In genomic region chr6:14452567-14453527, GRCh38 we compare ENCODE assay signal across 1 cellular context.
A peak's percentile ranks its signal among the peaks of the same experiment; 100 is the strongest.
TF ChIP-seq lines count a peak whose summit lies in the region.

No MANE protein-coding gene starts in this region.

TF ChIP-seq in K562, 482 proteins besides CTCF, POLR2A, EP300 and RAD21 (continued from another document and continues in another):
- peak; percentile 80 for TF ChIP-seq CUX1 (CRISPR knock-in tag; IDR thresholded peaks at IDR 0.05)
- no peak for TF ChIP-seq FIP1L1 (IDR thresholded peaks at IDR 0.05; ENCODE audit: low read depth, low read length, poor library complexity, severe bottlenecking)
- peak; percentile 96 for TF ChIP-seq ZEB2 (IDR thresholded peaks at IDR 0.05)
- no peak for TF ChIP-seq RBM25 (IDR thresholded peaks at IDR 0.05; ENCODE audit: low read depth, low read length, severe bottlenecking)
- TF ChIP-seq ELF2 (CRISPR knock-in tag; IDR thresholded peaks at IDR 0.05) = 0 out of 2 replicates have a peak, but pooled peaks have one; percentile 44
- TF ChIP-seq ZNF77 (CRISPR knock-in tag; IDR thresholded peaks at IDR 0.05) = no peak
- TF ChIP-seq, protein P1, sequence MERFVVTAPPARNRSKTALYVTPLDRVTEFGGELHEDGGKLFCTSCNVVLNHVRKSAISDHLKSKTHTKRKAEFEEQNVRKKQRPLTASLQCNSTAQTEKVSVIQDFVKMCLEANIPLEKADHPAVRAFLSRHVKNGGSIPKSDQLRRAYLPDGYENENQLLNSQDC (CRISPR knock-in tag; IDR thresholded peaks at IDR 0.05) = no peak
- TF ChIP-seq, protein P2, sequence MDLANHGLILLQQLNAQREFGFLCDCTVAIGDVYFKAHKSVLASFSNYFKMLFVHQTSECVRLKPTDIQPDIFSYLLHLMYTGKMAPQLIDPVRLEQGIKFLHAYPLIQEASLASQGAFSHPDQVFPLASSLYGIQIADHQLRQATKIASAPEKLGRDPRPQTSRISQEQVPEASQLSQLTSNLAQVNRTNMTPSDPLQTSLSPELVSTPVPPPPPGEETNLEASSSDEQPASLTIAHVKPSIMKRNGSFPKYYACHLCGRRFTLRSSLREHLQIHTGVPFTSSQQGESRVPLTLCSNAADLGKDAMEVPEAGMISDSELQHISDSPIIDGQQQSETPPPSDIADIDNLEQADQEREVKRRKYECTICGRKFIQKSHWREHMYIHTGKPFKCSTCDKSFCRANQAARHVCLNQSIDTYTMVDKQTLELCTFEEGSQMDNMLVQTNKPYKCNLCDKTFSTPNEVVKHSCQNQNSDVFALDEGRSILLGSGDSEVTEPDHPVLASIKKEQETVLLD (IDR thresholded peaks at IDR 0.05) = peak; percentile 77
- peak; percentile 44; the same call in 1 of the 2 replicates for TF ChIP-seq MYNN (IDR thresholded peaks at IDR 0.05)
- no peak for TF ChIP-seq MYNN (CRISPR knock-in tag; IDR thresholded peaks at IDR 0.05)
- 0 out of 2 replicates have a peak, but pooled peaks have one; percentile 11 for TF ChIP-seq ZNF830 (CRISPR knock-in tag; IDR thresholded peaks at IDR 0.05)
- TF ChIP-seq, protein P3, sequence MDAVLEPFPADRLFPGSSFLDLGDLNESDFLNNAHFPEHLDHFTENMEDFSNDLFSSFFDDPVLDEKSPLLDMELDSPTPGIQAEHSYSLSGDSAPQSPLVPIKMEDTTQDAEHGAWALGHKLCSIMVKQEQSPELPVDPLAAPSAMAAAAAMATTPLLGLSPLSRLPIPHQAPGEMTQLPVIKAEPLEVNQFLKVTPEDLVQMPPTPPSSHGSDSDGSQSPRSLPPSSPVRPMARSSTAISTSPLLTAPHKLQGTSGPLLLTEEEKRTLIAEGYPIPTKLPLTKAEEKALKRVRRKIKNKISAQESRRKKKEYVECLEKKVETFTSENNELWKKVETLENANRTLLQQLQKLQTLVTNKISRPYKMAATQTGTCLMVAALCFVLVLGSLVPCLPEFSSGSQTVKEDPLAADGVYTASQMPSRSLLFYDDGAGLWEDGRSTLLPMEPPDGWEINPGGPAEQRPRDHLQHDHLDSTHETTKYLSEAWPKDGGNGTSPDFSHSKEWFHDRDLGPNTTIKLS (IDR thresholded peaks at IDR 0.05; ENCODE audit: borderline replicate concordance, low read depth) = no peak; the same call in 1 of the 2 replicates
- TF ChIP-seq, protein P4, sequence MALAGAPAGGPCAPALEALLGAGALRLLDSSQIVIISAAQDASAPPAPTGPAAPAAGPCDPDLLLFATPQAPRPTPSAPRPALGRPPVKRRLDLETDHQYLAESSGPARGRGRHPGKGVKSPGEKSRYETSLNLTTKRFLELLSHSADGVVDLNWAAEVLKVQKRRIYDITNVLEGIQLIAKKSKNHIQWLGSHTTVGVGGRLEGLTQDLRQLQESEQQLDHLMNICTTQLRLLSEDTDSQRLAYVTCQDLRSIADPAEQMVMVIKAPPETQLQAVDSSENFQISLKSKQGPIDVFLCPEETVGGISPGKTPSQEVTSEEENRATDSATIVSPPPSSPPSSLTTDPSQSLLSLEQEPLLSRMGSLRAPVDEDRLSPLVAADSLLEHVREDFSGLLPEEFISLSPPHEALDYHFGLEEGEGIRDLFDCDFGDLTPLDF (CRISPR knock-in tag; IDR thresholded peaks at IDR 0.05) = 0 out of 2 replicates have a peak, but pooled peaks have one; percentile 17
- TF ChIP-seq HNRNPUL1 (IDR thresholded peaks at IDR 0.05; ENCODE audit: low read length) = peak; percentile 81; the same call in 1 of the 2 replicates
- no peak for TF ChIP-seq GTF2A2 (tag; IDR thresholded peaks at IDR 0.05)
- TF ChIP-seq HDAC8 (tag; IDR thresholded peaks at IDR 0.05) = peak; percentile 83
- peak; percentile 36; the same call in 1 of the 2 replicates for TF ChIP-seq TAF7 (tag; IDR thresholded peaks at IDR 0.05)
- TF ChIP-seq SRSF9 (IDR thresholded peaks at IDR 0.05; ENCODE audit: borderline replicate concordance, low read depth, low read length) = no peak
- no peak for TF ChIP-seq STAG1 (CRISPR knock-in tag; IDR thresholded peaks at IDR 0.05; ENCODE audit: borderline replicate concordance)
- TF ChIP-seq, protein P5, sequence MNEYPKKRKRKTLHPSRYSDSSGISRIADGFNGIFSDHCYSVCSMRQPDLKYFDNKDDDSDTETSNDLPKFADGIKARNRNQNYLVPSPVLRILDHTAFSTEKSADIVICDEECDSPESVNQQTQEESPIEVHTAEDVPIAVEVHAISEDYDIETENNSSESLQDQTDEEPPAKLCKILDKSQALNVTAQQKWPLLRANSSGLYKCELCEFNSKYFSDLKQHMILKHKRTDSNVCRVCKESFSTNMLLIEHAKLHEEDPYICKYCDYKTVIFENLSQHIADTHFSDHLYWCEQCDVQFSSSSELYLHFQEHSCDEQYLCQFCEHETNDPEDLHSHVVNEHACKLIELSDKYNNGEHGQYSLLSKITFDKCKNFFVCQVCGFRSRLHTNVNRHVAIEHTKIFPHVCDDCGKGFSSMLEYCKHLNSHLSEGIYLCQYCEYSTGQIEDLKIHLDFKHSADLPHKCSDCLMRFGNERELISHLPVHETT (CRISPR knock-in tag; conservative IDR thresholded peaks at IDR 0.05 in 1 of 2, IDR thresholded peaks at IDR 0.05 in 1 of 2) = peak in 1 of 2 experiments; percentile 72; a peak in 2 of 4 replicates
- TF ChIP-seq ZNF253 (CRISPR knock-in tag; conservative IDR thresholded peaks at IDR 0.05) = no peak
- peak; percentile 93 for TF ChIP-seq ZNF134 (CRISPR knock-in tag; conservative IDR thresholded peaks at IDR 0.05)
- peak; percentile 74 for TF ChIP-seq CREM (IDR thresholded peaks at IDR 0.05; ENCODE audit: low read depth)
- no peak for TF ChIP-seq MEF2A (IDR thresholded peaks at IDR 0.05; ENCODE audit: control insufficient read depth, low read depth, low read length)
- TF ChIP-seq PTTG1 (tag; IDR thresholded peaks at IDR 0.05; ENCODE audit: low read depth) = peak; percentile 27
- peak; percentile 55 for TF ChIP-seq MITF (IDR thresholded peaks at IDR 0.05)
- TF ChIP-seq TRIM24 (IDR thresholded peaks at IDR 0.05) = peak in 1 of 2 experiments; percentile 74; a peak in 3 of 4 replicates
- TF ChIP-seq RFX7 (CRISPR knock-in tag; IDR thresholded peaks at IDR 0.05) = no peak
- peak; percentile 94 for TF ChIP-seq MEIS2 (IDR thresholded peaks at IDR 0.05; ENCODE audit: partially characterized antibody)
- peak in 1 of 2 experiments; percentile 44; a peak in 1 of 4 replicates for TF ChIP-seq ZMIZ1 (IDR thresholded peaks at IDR 0.05; ENCODE audit: low read depth in 2 of 2, low read length in 2 of 2)
- peak; percentile 83 for TF ChIP-seq GATA2 (CRISPR knock-in tag; IDR thresholded peaks at IDR 0.05)
- TF ChIP-seq FOXM1 (IDR thresholded peaks at IDR 0.05; ENCODE audit: low read depth) = peak; percentile 70
- no peak for TF ChIP-seq FOXM1 (CRISPR knock-in tag; IDR thresholded peaks at IDR 0.05; ENCODE audit: low read depth)
- TF ChIP-seq HDAC3 (IDR thresholded peaks at IDR 0.05; ENCODE audit: borderline replicate concordance, partially characterized antibody) = peak; percentile 78
- TF ChIP-seq ZNF75A (CRISPR knock-in tag; IDR thresholded peaks at IDR 0.05) = 0 out of 2 replicates have a peak, but pooled peaks have one; percentile 36
- TF ChIP-seq GTF2B (IDR thresholded peaks at IDR 0.05; ENCODE audit: extremely low read depth, insufficient read length) = no peak
- TF ChIP-seq WHSC1 (IDR thresholded peaks at IDR 0.05; ENCODE audit: low read length) = peak; percentile 98
- TF ChIP-seq DMBX1 (CRISPR knock-in tag; IDR thresholded peaks at IDR 0.05; ENCODE audit: borderline replicate concordance) = 0 out of 2 replicates have a peak, but pooled peaks have one; percentile 41
- TF ChIP-seq FOSL1 (tag; conservative IDR thresholded peaks at IDR 0.05) = peak; percentile 75
- no peak for TF ChIP-seq ZNF232 (CRISPR knock-in tag; IDR thresholded peaks at IDR 0.05)
- no peak for TF ChIP-seq POU5F1 (IDR thresholded peaks at IDR 0.05; ENCODE audit: borderline replicate concordance, low read depth, low read length, partially characterized antibody)
- TF ChIP-seq BCL6 (CRISPR knock-in tag; IDR thresholded peaks at IDR 0.05) = peak; percentile 48; the same call in 1 of the 2 replicates
- peak; percentile 34; the same call in 1 of the 2 replicates for TF ChIP-seq VEZF1 (CRISPR knock-in tag; IDR thresholded peaks at IDR 0.05)
- peak; percentile 68 for TF ChIP-seq SMAD4 (CRISPR knock-in tag; conservative IDR thresholded peaks at IDR 0.05)
- peak; percentile 65 for TF ChIP-seq MTA2 (IDR thresholded peaks at IDR 0.05; ENCODE audit: low read depth)
